17 cellular contexts compared by ENCODE assay signal in the genomic region with DNA sequence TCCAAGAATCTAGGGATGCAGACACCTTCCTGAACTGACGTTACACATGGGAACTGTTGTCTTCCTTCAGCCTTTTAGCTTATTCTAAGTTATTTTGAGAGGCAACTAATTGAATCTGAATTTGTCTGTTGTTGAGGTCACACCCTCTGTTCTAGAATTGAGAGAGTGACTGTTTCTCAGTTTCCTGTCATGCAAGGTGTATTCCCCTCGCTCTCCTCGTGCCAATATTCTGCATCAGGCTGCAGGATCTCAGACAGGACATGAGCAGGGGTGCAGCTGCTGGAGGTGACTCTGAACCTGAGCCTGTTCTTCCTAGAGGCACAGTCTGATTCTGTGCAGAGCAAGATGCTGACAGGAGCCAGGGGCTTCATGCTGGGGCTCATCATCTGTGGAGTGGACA. TPM values are rescaled to one million over a fixed set of nuclear protein-coding genes. Genes with fewer than 3 reads are reported as not detected.
"Had no signal": no experiment of that assay in that cellular context is flagged by ENCODE, and none has a peak within 500 bp of the region (broad histone marks: within the 10 kb centered on the region; RNA-seq: fewer than 3 reads in every experiment).

No MANE protein-coding gene starts in this region.

- H3K4me1 Mint-ChIP-seq: nephron had no signal

- ATAC-seq: activated CD8-positive, alpha-beta T cell treated with anti-CD3 and anti-CD28 coated beads for 36 hours; foreskin keratinocyte had no signal

- H3K4me3 Mint-ChIP-seq: activated CD8-positive, alpha-beta T cell treated with anti-CD3 and anti-CD28 coated beads for 36 hours; activated T-cell treated with anti-CD3 and anti-CD28 coated beads, Interleukin-2, amount 50 U/mL, for 72 hours; nephron had no signal

- H3K27ac Mint-ChIP-seq: activated CD8-positive, alpha-beta T cell treated with anti-CD3 and anti-CD28 coated beads for 36 hours; activated T-cell treated with anti-CD3 and anti-CD28 coated beads, Interleukin-2, amount 50 U/mL, for 72 hours; nephron; progenitor cell of endocrine pancreas had no signal

- H3K4me1 ChIP-seq: foreskin keratinocyte, right atrium auricular region, tibial nerve, uterus had no signal

- H3K27ac ChIP-seq: foreskin keratinocyte, right atrium auricular region, tibial nerve, uterus had no signal

- H3K36me3 ChIP-seq: right atrium auricular region, tibial nerve, uterus had no signal

- DNase-seq: activated CD8-positive, alpha-beta memory T cell treated with anti-CD3 and anti-CD28 coated beads, Interleukin-2, amount 50 U/mL, for 48 hours; activated CD8-positive, alpha-beta T cell treated with anti-CD3 and anti-CD28 coated beads for 36 hours; activated T-cell treated with anti-CD3 and anti-CD28 coated beads, Interleukin-2, amount 50 U/mL, for 72 hours; cortex of kidney; effector CD8-positive, alpha-beta T cell; foreskin keratinocyte; glutamatergic neuron; kidney glomerular epithelial cell; mesendoderm; occipital lobe; stimulated activated CD4-positive, alpha-beta T cell treated with anti-CD3 and anti-CD28 coated beads, Interleukin-4, amount 100 ng/mL, for 1 hour; stimulated activated naive CD4-positive, alpha-beta T cell; uterus had no signal

- H3K4me3 ChIP-seq: right atrium auricular region, tibial nerve, uterus had no signal

- H3K27me3 ChIP-seq: right atrium auricular region, tibial nerve, uterus had no signal

- H3K9me3 ChIP-seq: uterus had no signal

RNA-seq across cellular contexts. Expression of a gene that starts 52.5 kb away (rescaled TPM):
- polyA plus RNA-seq: foreskin keratinocyte had no signal
